ENCODE assay signal across 13 cellular contexts in genomic region chr15:88630798-88631463, GRCh38. TPM values are rescaled to one million over a fixed set of nuclear protein-coding genes. Genes with fewer than 3 reads are reported as not detected.
DNase-seq lines count a peak whose midpoint lies in the region; ATAC-seq and TF ChIP-seq lines count a peak whose summit lies in the region.
"Had no signal": no experiment of that assay in that cellular context is flagged by ENCODE, and none has a peak within 500 bp of the region (broad histone marks: within the 10 kb centered on the region; RNA-seq: fewer than 3 reads in every experiment).

No MANE protein-coding gene starts in this region.

- H3K4me1 ChIP-seq in right cardiac atrium (ENCODE audit: control insufficient read depth, insufficient read depth, low read length) (peaks cover 2% of the 10 kb centered on the region), mesendoderm (ENCODE audit: control insufficient read depth, low read depth, low read length) (no peaks in the 10 kb centered on the region), uterus (no peaks in the 10 kb centered on the region)

- H3K27me3 ChIP-seq in right cardiac atrium (ENCODE audit: control insufficient read depth, insufficient read depth) (no peaks in the 10 kb centered on the region), mesendoderm (ENCODE audit: insufficient read depth, low read length, poor library complexity) (no peaks in the 10 kb centered on the region), uterus (no peaks in the 10 kb centered on the region)
- H3K27me3 ChIP-seq: MG63 had no signal

- no peaks in the 10 kb centered on the region for H3K9me3 ChIP-seq in right cardiac atrium (ENCODE audit: control insufficient read depth, low read length)
- no peaks in the 10 kb centered on the region for H3K9me3 ChIP-seq in uterus
- H3K9me3 ChIP-seq: MG63 had no signal

- H3K36me3 Mint-ChIP-seq in activated naive CD4-positive, alpha-beta T cell treated with anti-CD3 and anti-CD28 coated beads, Interleukin-2, amount 50 U/mL, for 72 hours: peaks cover 41 to 49% of the 10 kb centered on the region in 2 donors

- no peak overlapping the region for H3K4ac ChIP-seq in mesendoderm (ENCODE audit: low read depth, low read length)

- intact Hi-C loops in cardiac septum (cut with DNase I): no loop called here
- intact Hi-C loops in right cardiac atrium (cut with DNase I): no loop called here
- intact Hi-C loops in uterus (cut with DNase I; ENCODE audit: low total_unique reads): no loop called here

- H3K9ac ChIP-seq in mesendoderm (ENCODE audit: low read length): no peak overlapping the region

- no peak overlapping the region for H3K4me2 ChIP-seq in mesendoderm (ENCODE audit: low read length)

- H2BK120ac ChIP-seq in mesendoderm (ENCODE audit: low read depth, low read length): no peak overlapping the region

- H3K23ac ChIP-seq in mesendoderm (ENCODE audit: low read length): no peak overlapping the region

- peak; percentile 57 for DNase-seq in cardiac septum (ENCODE audit: low spot score)
- no peak for DNase-seq in right cardiac atrium
- no peak for DNase-seq in activated naive CD4-positive, alpha-beta T cell treated with anti-CD3 and anti-CD28 coated beads, Interleukin-2, amount 50 U/mL, for 72 hours (ENCODE audit: low spot score in 2 of 2)
- DNase-seq in mesendoderm: no peak
- DNase-seq in uterus: no peak
- DNase-seq in iPS-NIHi7 (ENCODE audit: extremely low spot score): no peak
- DNase-seq: activated CD8-positive, alpha-beta memory T cell treated with anti-CD3 and anti-CD28 coated beads, Interleukin-2, amount 50 U/mL, for 48 hours; AML-193; MG63; NCI-H524 had no signal

- H3K4me3 ChIP-seq in right cardiac atrium (ENCODE audit: low read length) (no peak overlapping the region), mesendoderm (ENCODE audit: low read length) (no peak overlapping the region), uterus (no peak overlapping the region)
- H3K4me3 ChIP-seq: MG63 had no signal

- no peak overlapping the region for H2BK5ac ChIP-seq in mesendoderm (ENCODE audit: low read length)

- peaks cover 34% of the 10 kb centered on the region for H3K79me1 ChIP-seq in mesendoderm (ENCODE audit: low read length)

- H3K18ac ChIP-seq in mesendoderm (ENCODE audit: low read length): no peak overlapping the region

- TF ChIP-seq POLR2A in uterus (IDR thresholded peaks at IDR 0.05): no peak

- no peak overlapping the region for H3K56ac ChIP-seq in mesendoderm (ENCODE audit: low read length)

- H2AK5ac ChIP-seq in mesendoderm (ENCODE audit: low read length): no peak overlapping the region

- no peak overlapping the region for H2BK15ac ChIP-seq in mesendoderm (replicated peaks; ENCODE audit: low read depth)

- peaks cover 33% of the 10 kb centered on the region for H3K79me2 ChIP-seq in mesendoderm (ENCODE audit: control insufficient read depth, insufficient read depth, low read length)

- peaks cover 27% of the 10 kb centered on the region for H3K36me3 ChIP-seq in mesendoderm (ENCODE audit: control insufficient read depth, insufficient read depth, low read length)
- no peaks in the 10 kb centered on the region for H3K36me3 ChIP-seq in uterus

- 73% methylated on average over 7 of the region's 7 CpGs for whole genome bisulfite sequencing in right cardiac atrium
- no CpG with 5 or more reads among the region's 7 CpGs for WGBS in mesendoderm (ENCODE audit: extremely low coverage, insufficient coverage, low lambda C conversion rate)

- no peak for TF ChIP-seq CTCF in uterus (IDR thresholded peaks at IDR 0.05)

- no peak overlapping the region for H4K8ac ChIP-seq in mesendoderm (ENCODE audit: low read depth, low read length)

- H4K5ac ChIP-seq in mesendoderm (ENCODE audit: low read length): no peak overlapping the region

- H3K27ac Mint-ChIP-seq in activated naive CD4-positive, alpha-beta T cell treated with anti-CD3 and anti-CD28 coated beads, Interleukin-2, amount 50 U/mL, for 72 hours: peak overlapping the region; percentile 81 to 86

- ATAC-seq in right cardiac atrium: no peak
- ATAC-seq in activated naive CD4-positive, alpha-beta T cell treated with anti-CD3 and anti-CD28 coated beads, Interleukin-2, amount 50 U/mL, for 72 hours: no peak
- ATAC-seq in GM18868 (IDR thresholded peaks at IDR 0.05; ENCODE audit: unreplicated experiment): no peak
- ATAC-seq in HG03457 (IDR thresholded peaks at IDR 0.05; ENCODE audit: unreplicated experiment): no peak

- no peaks in the 10 kb centered on the region for H3K9me3 Mint-ChIP-seq in activated naive CD4-positive, alpha-beta T cell treated with anti-CD3 and anti-CD28 coated beads, Interleukin-2, amount 50 U/mL, for 72 hours

- no peak overlapping the region for H3K27ac ChIP-seq in right cardiac atrium (ENCODE audit: low read length)
- H3K27ac ChIP-seq in mesendoderm (ENCODE audit: low read depth, low read length): peak overlapping the region; percentile 2
- H3K27ac ChIP-seq in uterus: peak overlapping the region; percentile 32 to 33

RNA-seq across cellular contexts. Expression of gene ISG20, which starts 7.9 kb away (rescaled TPM):
- total RNA-seq in cardiac septum: 3.9 TPM
- total RNA-seq in right cardiac atrium: 1 to 10 TPM; 3.4 to 5.8 (median 4.7) TPM
- polyA plus RNA-seq in right cardiac atrium: 5.3 TPM
- total RNA-seq in activated naive CD4-positive, alpha-beta T cell treated with anti-CD3 and anti-CD28 coated beads, Interleukin-2, amount 50 U/mL, for 72 hours: 100 to 1,000 TPM in 1 of 2 donors, 10 to 100 TPM in 1; 53.9 to 118 TPM
- polyA plus RNA-seq in mesendoderm (2013, experiment 1 of 2): 2.1 TPM
- polyA plus RNA-seq in mesendoderm (2013, experiment 2 of 2): 2.6 TPM
- 10 to 100 TPM in 3 of 4 donors, 1 to 10 TPM in 1; 3.9 to 35.9 (median 13.2) TPM for total RNA-seq in uterus
- total RNA-seq: frontal cortex had no signal

RNA-seq across cellular contexts. Expression of gene AEN, which starts 9.8 kb away (rescaled TPM):
- total RNA-seq in cardiac septum: 8.7 TPM
- 1 to 10 TPM; 4.0 to 9.5 (median 6.9) TPM for total RNA-seq in right cardiac atrium
- polyA plus RNA-seq in right cardiac atrium: 4.1 TPM
- 100 to 1,000 TPM in 1 of 2 donors, 10 to 100 TPM in 1; 24.2 to 122 TPM for total RNA-seq in activated naive CD4-positive, alpha-beta T cell treated with anti-CD3 and anti-CD28 coated beads, Interleukin-2, amount 50 U/mL, for 72 hours
- polyA plus RNA-seq in mesendoderm (2013, experiment 1 of 2): 53.8 TPM
- 56.0 TPM for polyA plus RNA-seq in mesendoderm (2013, experiment 2 of 2)
- total RNA-seq in uterus: 10 to 100 TPM in 1 of 4 donors, 1 to 10 TPM in 3; 1.0 to 20.2 (median 6.0) TPM
